8 cellular contexts compared by ENCODE assay signal in the genomic region with DNA sequence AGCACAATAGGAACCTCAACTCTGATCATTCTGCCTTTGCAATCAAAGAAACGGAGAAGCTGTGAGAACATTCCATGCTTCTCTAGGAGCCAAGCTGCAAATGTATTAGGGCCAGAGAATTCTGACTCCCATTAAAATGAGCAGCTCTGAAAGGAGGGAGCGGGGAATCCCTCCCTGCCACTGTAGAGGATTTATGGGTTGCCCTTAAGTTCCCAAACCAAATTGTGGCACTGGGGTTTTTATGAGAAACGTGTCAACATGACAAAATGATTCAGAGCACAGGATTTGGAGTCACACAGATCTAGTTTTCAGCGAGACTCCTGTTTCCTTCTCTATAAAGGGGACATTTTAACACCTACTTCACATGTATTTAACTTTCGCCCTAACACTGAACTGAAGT. TPM values are rescaled to one million over a fixed set of nuclear protein-coding genes. Genes with fewer than 3 reads are reported as not detected.
A peak's percentile ranks its signal among the peaks of the same experiment; 100 is the strongest.
DNase-seq lines count a peak whose midpoint lies in the region; ATAC-seq and TF ChIP-seq lines count a peak whose summit lies in the region.

No MANE protein-coding gene starts in this region.

- ATAC-seq in PC-3 (no peak), HG02759 (IDR thresholded peaks at IDR 0.05; ENCODE audit: unreplicated experiment) (no peak), HG02571 (IDR thresholded peaks at IDR 0.05; ENCODE audit: unreplicated experiment) (no peak), GM18505 (IDR thresholded peaks at IDR 0.05; ENCODE audit: unreplicated experiment) (no peak)

- peaks cover 0 to 8% (median 3%) of the 10 kb centered on the region in 3 donors for H3K36me3 Mint-ChIP-seq in CD8-positive, alpha-beta memory T cell
- peaks cover 4% of the 10 kb centered on the region for H3K36me3 Mint-ChIP-seq in endodermal cell (ENCODE audit: low read depth)
- H3K36me3 Mint-ChIP-seq in osteocyte (ENCODE audit: unreplicated experiment), result peaks cover 6% of the 10 kb centered on the region

- no peaks in the 10 kb centered on the region for H3K9me2 ChIP-seq in PC-3 (replicated peaks; ENCODE audit: low read length)

- H3K27ac Mint-ChIP-seq in CD8-positive, alpha-beta memory T cell, result peak overlapping the region in 5 of 8 donors; percentile 7 to 98 (median 91)
- H3K27ac Mint-ChIP-seq in endodermal cell, result no peak overlapping the region
- peak overlapping the region; percentile 99 for H3K27ac Mint-ChIP-seq in osteocyte (ENCODE audit: unreplicated experiment)

- peak overlapping the region; percentile 94 for H3K27ac ChIP-seq in CD8-positive, alpha-beta memory T cell (ENCODE audit: low read depth, low read length)
- H3K27ac ChIP-seq in PC-3 (ENCODE audit: low read length) (no peak overlapping the region), endodermal cell (ENCODE audit: low read depth, low read length) (no peak overlapping the region)

- H3K79me2 ChIP-seq in PC-3 (ENCODE audit: low read length), result peaks cover 60% of the 10 kb centered on the region

- no peak for DNase-seq in CD8-positive, alpha-beta memory T cell
- DNase-seq in PC-3 (peak; percentile 46), endodermal cell (peak; percentile 58), osteocyte (ENCODE audit: extremely low spot score, unreplicated experiment) (no peak)
- no peak for DNase-seq in activated CD4-positive, alpha-beta T cell treated with anti-CD3 and anti-CD28 coated beads, Interleukin-2, amount 50 U/mL, for 4 hours

- H3K9ac ChIP-seq in PC-3 (ENCODE audit: low read length) (peak overlapping the region; percentile 91), endodermal cell (ENCODE audit: extremely low read depth, low read length, poor library complexity, severe bottlenecking) (peak overlapping the region; percentile 90)

- peaks cover 20% of the 10 kb centered on the region for H3K4me1 ChIP-seq in CD8-positive, alpha-beta memory T cell (ENCODE audit: insufficient read depth, low read length)
- H3K4me1 ChIP-seq in PC-3 (ENCODE audit: insufficient read depth, low read length) (peaks cover 34% of the 10 kb centered on the region), endodermal cell (ENCODE audit: control insufficient read depth, insufficient read depth, low read length) (no peaks in the 10 kb centered on the region)

- 25 to 27% methylated on average over 2 to 5 of the region's 5 CpGs for WGBS in endodermal cell (ENCODE audit: insufficient coverage in 1 of 2, insufficient read length in 1 of 2), 2 experiments

- CTCF ChIA-PET in CD8-positive, alpha-beta memory T cell (lab: Charles Lee), result interaction anchor here (1.4 kb wide), 1 partner anchor 10 kb away, joined by 4 read pairs; no protein-coding TSS in a partner anchor
- CTCF ChIA-PET in PC-3 (lab: Charles Lee), result no interaction called here

- H3K4me3 Mint-ChIP-seq in CD8-positive, alpha-beta memory T cell, result peak overlapping the region; percentile 90 to 99 (median 96)
- H3K4me3 Mint-ChIP-seq in endodermal cell, result peak overlapping the region; percentile 85
- H3K4me3 Mint-ChIP-seq in osteocyte (ENCODE audit: unreplicated experiment), result peak overlapping the region; percentile 95

- intact Hi-C loops in PC-3 (cut with micrococcal nuclease), result loop anchor here (1.0 to 10.0 kb wide), 2 partner anchors 132 to 182 kb away; no protein-coding TSS in a partner anchor

- H4K20me1 ChIP-seq in PC-3 (ENCODE audit: low read length), result peaks cover 33% of the 10 kb centered on the region

- H3K27me3 ChIP-seq in CD8-positive, alpha-beta memory T cell (ENCODE audit: insufficient read depth, low read length, poor library complexity, severe bottlenecking), result no peaks in the 10 kb centered on the region
- no peaks in the 10 kb centered on the region for H3K27me3 ChIP-seq in PC-3 (ENCODE audit: low read length)
- H3K27me3 ChIP-seq in endodermal cell (ENCODE audit: control insufficient read depth, insufficient read depth, low read length, poor library complexity, severe bottlenecking), result no peaks in the 10 kb centered on the region

- POLR2A ChIA-PET in CD8-positive, alpha-beta memory T cell (lab: Charles Lee), result no interaction called here
- POLR2A ChIA-PET in PC-3 (lab: Charles Lee; ENCODE audit: unreplicated experiment), result no interaction called here

- no peak overlapping the region for H2AFZ ChIP-seq in PC-3 (ENCODE audit: low read length)

- no TSS peak for BruUV-seq in PC-3 (replicated peaks; lab: Mats Ljungman, UMichigan)

- H3K4me2 ChIP-seq in PC-3 (ENCODE audit: low read length), result peak overlapping the region; percentile 97

- no peaks in the 10 kb centered on the region for H3F3A ChIP-seq in PC-3 (ENCODE audit: low read length, unreplicated experiment)

- no peak for TF ChIP-seq POLR2A in GM18505 (IDR thresholded peaks at IDR 0.05; ENCODE audit: borderline replicate concordance, extremely low read depth, insufficient read depth, insufficient read length)

- no peaks in the 10 kb centered on the region for H3K9me3 ChIP-seq in CD8-positive, alpha-beta memory T cell (ENCODE audit: low read length)
- H3K9me3 ChIP-seq in PC-3 (ENCODE audit: low read length), result no peaks in the 10 kb centered on the region
- no peaks in the 10 kb centered on the region for H3K9me3 ChIP-seq in endodermal cell (ENCODE audit: control insufficient read depth, low read length)

- no peaks in the 10 kb centered on the region for H3K9me3 Mint-ChIP-seq in CD8-positive, alpha-beta memory T cell
- H3K9me3 Mint-ChIP-seq in endodermal cell, result no peaks in the 10 kb centered on the region
- peaks cover 3% of the 10 kb centered on the region for H3K9me3 Mint-ChIP-seq in osteocyte (ENCODE audit: unreplicated experiment)

- H3K4me1 Mint-ChIP-seq in CD8-positive, alpha-beta memory T cell, result peaks cover 50 to 76% (median 71%) of the 10 kb centered on the region in 3 donors
- H3K4me1 Mint-ChIP-seq in endodermal cell, result peaks cover 26% of the 10 kb centered on the region
- H3K4me1 Mint-ChIP-seq in osteocyte (ENCODE audit: unreplicated experiment), result peaks cover 61% of the 10 kb centered on the region

- H3K27me3 Mint-ChIP-seq in CD8-positive, alpha-beta memory T cell, result no peaks in the 10 kb centered on the region
- H3K27me3 Mint-ChIP-seq in endodermal cell (ENCODE audit: insufficient read depth) (no peaks in the 10 kb centered on the region), osteocyte (ENCODE audit: unreplicated experiment) (no peaks in the 10 kb centered on the region)

- TF ChIP-seq CTCF in PC-3 (conservative IDR thresholded peaks at IDR 0.05; ENCODE audit: low read depth, low read length) (no peak), endodermal cell (conservative IDR thresholded peaks at IDR 0.05) (no peak), osteocyte (IDR thresholded peaks at IDR 0.05) (no peak)

- peak overlapping the region; percentile 93 for H3K4me3 ChIP-seq in CD8-positive, alpha-beta memory T cell (ENCODE audit: low read length)
- H3K4me3 ChIP-seq in PC-3 (ENCODE audit: low read length) (peak overlapping the region; percentile 98), endodermal cell (ENCODE audit: low read length) (peak overlapping the region; percentile 100)

- H3K36me3 ChIP-seq in CD8-positive, alpha-beta memory T cell (ENCODE audit: insufficient read depth, low read length), result no peaks in the 10 kb centered on the region
- no peaks in the 10 kb centered on the region for H3K36me3 ChIP-seq in PC-3 (ENCODE audit: low read depth, low read length)
- H3K36me3 ChIP-seq in endodermal cell (ENCODE audit: control insufficient read depth, insufficient read depth, low read length), result peaks cover 10% of the 10 kb centered on the region

RNA-seq across cellular contexts. Expression of gene IL6ST, which starts 1.8 kb away (rescaled TPM):
- total RNA-seq in CD8-positive, alpha-beta memory T cell, result 10 to 100 TPM; 52.2 to 60.0 TPM
- 18.1 TPM for polyA plus RNA-seq in CD8-positive, alpha-beta memory T cell
- total RNA-seq in PC-3 (2014; rRNA removed) (25.7 and 28.0 TPM in 2 replicates), endodermal cell (10 to 100 TPM; 26.3 to 30.4 TPM), osteocyte (197 and 211 TPM in 2 replicates)
- polyA plus RNA-seq in endodermal cell (2013, experiment 1 of 2), result 31.8 TPM
- 34.3 TPM for polyA plus RNA-seq in endodermal cell (2013, experiment 2 of 2)

Comparison
In these comparisons a context has a peak if more than half of its experiments do, and no peak if none do; other contexts are left out.
1. DNase-seq: peak in PC-3 (single experiment) and endodermal cell (single experiment); none in CD8-positive, alpha-beta memory T cell (0 of 5), osteocyte (single experiment) and activated CD4-positive, alpha-beta T cell treated with anti-CD3 and anti-CD28 coated beads, Interleukin-2, amount 50 U/mL, for 4 hours (0 of 2).
2. Peak in every context shown above with its lines, with median percentiles within 50 percentile points of each other: H3K4me3 ChIP-seq and H3K4me3 Mint-ChIP-seq.